In genomic region chr5:115428676-115429075, GRCh38 we compare ENCODE assay signal across 1 cellular context.
TF ChIP-seq lines count a peak whose summit lies in the region.

No MANE protein-coding gene starts in this region.

TF ChIP-seq in IMR-90, 13 proteins besides CTCF, POLR2A, EP300 and RAD21 (continued from another document):
- TF ChIP-seq ELK1 (IDR thresholded peaks at IDR 0.05; ENCODE audit: borderline replicate concordance, low read depth, low read length), result no peak
- TF ChIP-seq CHD1 (IDR thresholded peaks at IDR 0.05; ENCODE audit: low read depth, low read length), result no peak
- no peak for TF ChIP-seq MAZ (IDR thresholded peaks at IDR 0.05; ENCODE audit: borderline replicate concordance, low read depth, low read length)
- TF ChIP-seq BHLHE40 (IDR thresholded peaks at IDR 0.05; ENCODE audit: low read depth, low read length), result no peak
- no peak for TF ChIP-seq RFX5 (IDR thresholded peaks at IDR 0.05; ENCODE audit: low read depth, low read length)
- TF ChIP-seq USF2 (IDR thresholded peaks at IDR 0.05; ENCODE audit: low read depth, low read length), result no peak
- no peak for TF ChIP-seq CEBPB (IDR thresholded peaks at IDR 0.05; ENCODE audit: low read depth, low read length)
- no peak for TF ChIP-seq FOS (IDR thresholded peaks at IDR 0.05; ENCODE audit: low read depth, low read length)
- TF ChIP-seq NFE2L2 (IDR thresholded peaks at IDR 0.05; ENCODE audit: low read depth, low read length), result no peak
- no peak for TF ChIP-seq MXI1 (IDR thresholded peaks at IDR 0.05; ENCODE audit: borderline replicate concordance, low read depth, low read length)
- TF ChIP-seq RCOR1 (IDR thresholded peaks at IDR 0.05; ENCODE audit: insufficient replicate concordance, low read length), result no peak
- TF ChIP-seq MAFK (IDR thresholded peaks at IDR 0.05; ENCODE audit: low read depth, low read length), result no peak
